Comparison of ENCODE assay signal across 8 cellular contexts in genomic region chr6:3749390-3749978, GRCh38. TPM values are rescaled to one million over a fixed set of nuclear protein-coding genes. Genes with fewer than 3 reads are reported as not detected.
DNase-seq lines count a peak whose midpoint lies in the region; ATAC-seq and TF ChIP-seq lines count a peak whose summit lies in the region.

No MANE protein-coding gene starts in this region.

- CTCF ChIA-PET in RWPE1 (lab: Yijun Ruan, JAX), result interaction anchor here (0.5 to 2.9 kb wide), 10 partner anchors 59 to 403 kb away, joined by 3 to 18 read pairs (median 4); partner anchors contain the start of gene FAM50B

- no peak for ATAC-seq in HG03095 (IDR thresholded peaks at IDR 0.05; ENCODE audit: unreplicated experiment)
- no peak for ATAC-seq in GM18858 (IDR thresholded peaks at IDR 0.05; ENCODE audit: unreplicated experiment)

- peak; percentile 22 for DNase-seq in COLO668 (lab: John Stamatoyannopoulos, UW; ENCODE audit: unreplicated experiment)
- peak; percentile 45 for DNase-seq in RWPE1 (ENCODE audit: low spot score)
- peak; percentile 34 for DNase-seq in fibroblast of gingiva (ENCODE audit: low read depth)
- DNase-seq in occipital lobe (lab: John Stamatoyannopoulos, UW), result no peak
- no peak for DNase-seq in GM10266 (ENCODE audit: extremely low spot score)

- H3K4me1 ChIP-seq in parathyroid adenoma, result peaks cover 4% of the 10 kb centered on the region

- peak overlapping the region; percentile 82 for H3K4me3 ChIP-seq in parathyroid adenoma (ENCODE audit: low read depth, low read length)

- H3K9me3 ChIP-seq in parathyroid adenoma (ENCODE audit: control insufficient read depth, low read length), result no peaks in the 10 kb centered on the region

- TF ChIP-seq CTCF in RWPE1 (conservative IDR thresholded peaks at IDR 0.05; ENCODE audit: low read depth) (no peak), parathyroid adenoma (IDR thresholded peaks at IDR 0.05) (no peak), GM10266 (IDR thresholded peaks at IDR 0.05; ENCODE audit: control insufficient read depth, insufficient read depth, low read depth, missing control alignments) (no peak)

- H3K9ac ChIP-seq in parathyroid adenoma, result no peak overlapping the region

- H2AFZ ChIP-seq in parathyroid adenoma, result no peak overlapping the region

- POLR2A ChIA-PET in RWPE1 (lab: Yijun Ruan, JAX; ENCODE audit: low non-redundant PET), result interaction anchor here (0.6 to 1.7 kb wide), 3 partner anchors 54 to 76 kb away, joined by 4 to 8 read pairs (median 5); no protein-coding TSS in a partner anchor

- H3K4me2 ChIP-seq in parathyroid adenoma (ENCODE audit: low read length), result peak overlapping the region; percentile 18

- H3K27ac ChIP-seq in RWPE1 (peak overlapping the region; percentile 99), parathyroid adenoma (peak overlapping the region; percentile 72)

- no peaks in the 10 kb centered on the region for H3K27me3 ChIP-seq in parathyroid adenoma (ENCODE audit: control insufficient read depth, insufficient read depth, low read length)

- no peaks in the 10 kb centered on the region for H3K36me3 ChIP-seq in parathyroid adenoma (ENCODE audit: control insufficient read depth, insufficient read depth, low read length)

- peaks cover 2% of the 10 kb centered on the region for H3K79me2 ChIP-seq in parathyroid adenoma

RNA-seq across cellular contexts. Expression of gene PXDC1, which starts 2.0 kb away (rescaled TPM):
- 11.1 TPM for total RNA-seq in occipital lobe

Comparison
In these comparisons a context has a peak if more than half of its experiments do, and no peak if none do; other contexts are left out.
1. DNase-seq: peak in COLO668 (single experiment), RWPE1 (single experiment) and fibroblast of gingiva (single experiment); none in occipital lobe (single experiment) and GM10266 (single experiment).